Comparison of ENCODE assay signal across 20 cellular contexts in genomic region chr2:219611866-219612604, GRCh38. TPM values are rescaled to one million over a fixed set of nuclear protein-coding genes. Genes with fewer than 3 reads are reported as not detected.
DNase-seq lines count a peak whose midpoint lies in the region; ATAC-seq and TF ChIP-seq lines count a peak whose summit lies in the region.
"Had no signal": no experiment of that assay in that cellular context is flagged by ENCODE, and none has a peak within 500 bp of the region (broad histone marks: within the 10 kb centered on the region; RNA-seq: fewer than 3 reads in every experiment).

No MANE protein-coding gene starts in this region.

- POLR2A ChIA-PET in CD4-positive, alpha-beta T cell (lab: Charles Lee), result no interaction called here
- POLR2A ChIA-PET in T-cell (lab: Charles Lee), result no interaction called here

- no peaks in the 10 kb centered on the region for H3K27me3 Mint-ChIP-seq in CD4-positive, alpha-beta T cell
- H3K27me3 Mint-ChIP-seq in T-cell, result no peaks in the 10 kb centered on the region
- H3K27me3 Mint-ChIP-seq in nephron progenitor cell (ENCODE audit: low read depth, poor library complexity), result no peaks in the 10 kb centered on the region

- peak; percentile 43 for DNase-seq in DMS53 (lab: John Stamatoyannopoulos, UW)
- DNase-seq in DMS53 treated with DMSO at 0.1 percent for 48 hours (lab: John Stamatoyannopoulos, UW; ENCODE audit: unreplicated experiment), result no peak
- DNase-seq in CD4-positive, alpha-beta T cell, result no peak
- DNase-seq in T-cell, result no peak
- DNase-seq in nephron progenitor cell, result no peak
- DNase-seq in NCI-H1105 (lab: John Stamatoyannopoulos, UW), result no peak
- DNase-seq: activated CD4-positive, CD25-positive, alpha-beta regulatory T cell; activated gamma-delta T cell; C1 segment of cervical spinal cord; NCI-H146; pancreas; stimulated activated CD4-positive, alpha-beta T cell treated with anti-CD3 and anti-CD28 coated beads, Interleukin-4, amount 100 ng/mL, for 24 hours had no signal

- CTCF ChIA-PET in CD4-positive, alpha-beta T cell (lab: Charles Lee), result no interaction called here
- CTCF ChIA-PET in T-cell (lab: Charles Lee), result interaction anchor here in 1 of 2 donors (1.0 kb wide), 1 partner anchor 52 kb away, joined by 4 read pairs; no protein-coding TSS in a partner anchor

- intact Hi-C loops in CD4-positive, alpha-beta T cell (cut with DNase I, micrococcal nuclease), result no loop called here

- no peaks in the 10 kb centered on the region for H3K9me3 ChIP-seq in CD4-positive, alpha-beta T cell (ENCODE audit: control insufficient read depth, low read length)
- H3K9me3 ChIP-seq: ascending aorta, HAP-1, pancreas had no signal

- H3K36me3 Mint-ChIP-seq in CD4-positive, alpha-beta T cell (ENCODE audit: low read depth), result peaks cover 43% of the 10 kb centered on the region
- H3K36me3 Mint-ChIP-seq in T-cell (peaks cover 57% of the 10 kb centered on the region), nephron progenitor cell (ENCODE audit: low read depth) (peaks cover 18% of the 10 kb centered on the region)

- no peak overlapping the region for H3K4me3 Mint-ChIP-seq in CD4-positive, alpha-beta T cell
- H3K4me3 Mint-ChIP-seq in T-cell (peak overlapping the region in 2 of 3 donors; percentile 5 to 58), nephron progenitor cell (no peak overlapping the region)
- H3K4me3 Mint-ChIP-seq: mesothelial cell of epicardium had no signal

- no peaks in the 10 kb centered on the region for H3K9me3 Mint-ChIP-seq in CD4-positive, alpha-beta T cell
- H3K9me3 Mint-ChIP-seq in T-cell (no peaks in the 10 kb centered on the region), nephron progenitor cell (no peaks in the 10 kb centered on the region)
- H3K9me3 Mint-ChIP-seq: mesothelial cell of epicardium had no signal

- TF ChIP-seq CTCF in CD4-positive, alpha-beta T cell (IDR thresholded peaks at IDR 0.05), result no peak
- no peak for TF ChIP-seq CTCF in nephron progenitor cell (IDR thresholded peaks at IDR 0.05)

- no peak overlapping the region for H3K27ac ChIP-seq in CD4-positive, alpha-beta T cell (ENCODE audit: low read depth, low read length)
- H3K27ac ChIP-seq: 22Rv1, ascending aorta, hepatocyte, pancreas had no signal

- no peaks in the 10 kb centered on the region for H3K27me3 ChIP-seq in CD4-positive, alpha-beta T cell (ENCODE audit: control insufficient read depth, insufficient read depth, low read length)
- H3K27me3 ChIP-seq: ascending aorta, hepatocyte, pancreas had no signal

- peak; percentile 34 for ATAC-seq in CD4-positive, alpha-beta T cell (ENCODE audit: poor library complexity)
- ATAC-seq in T-cell (replicated peaks in 1 of 4) (no peak), HG03378 (IDR thresholded peaks at IDR 0.05; ENCODE audit: unreplicated experiment) (no peak), HG03196 (IDR thresholded peaks at IDR 0.05; ENCODE audit: unreplicated experiment) (no peak)
- ATAC-seq: pancreas had no signal

- H3K27ac Mint-ChIP-seq in CD4-positive, alpha-beta T cell, result peak overlapping the region; percentile 56
- H3K27ac Mint-ChIP-seq in T-cell (no peak overlapping the region), nephron progenitor cell (peak overlapping the region; percentile 90)
- H3K27ac Mint-ChIP-seq: mesothelial cell of epicardium had no signal

- H3K4me1 Mint-ChIP-seq in CD4-positive, alpha-beta T cell (ENCODE audit: low read depth), result peaks cover 18% of the 10 kb centered on the region
- H3K4me1 Mint-ChIP-seq in T-cell, result peaks cover 11 to 13% (median 13%) of the 10 kb centered on the region in 3 donors
- H3K4me1 Mint-ChIP-seq in nephron progenitor cell, result peaks cover 25% of the 10 kb centered on the region
- H3K4me1 Mint-ChIP-seq: mesothelial cell of epicardium had no signal

RNA-seq across cellular contexts. Expression of gene STK11IP, which starts 14.4 kb away (rescaled TPM):
- 10 to 100 TPM; 23.9 to 27.2 TPM for total RNA-seq in CD4-positive, alpha-beta T cell
- 10 to 100 TPM; 25.9 to 52.8 (median 49.3) TPM for total RNA-seq in T-cell

RNA-seq across cellular contexts. Expression of gene SLC4A3, which starts 15.4 kb away (rescaled TPM):
- total RNA-seq in CD4-positive, alpha-beta T cell, result under 1 TPM; 0.16 to 0.20 TPM
- under 1 TPM; 0.08 to 0.47 (median 0.37) TPM for total RNA-seq in T-cell

RNA-seq across cellular contexts. Expression of gene INHA, which starts 39.9 kb away (rescaled TPM):
- not detected for total RNA-seq in CD4-positive, alpha-beta T cell
- under 1 TPM in 1 of 5 donors, not detected in 4; 0.16 TPM for total RNA-seq in T-cell
- total RNA-seq: ascending aorta, temporal lobe had no signal

RNA-seq across cellular contexts. Expression of gene OBSL1, which starts 40.7 kb away (rescaled TPM):
- total RNA-seq in CD4-positive, alpha-beta T cell, result under 1 TPM; 0.31 to 0.49 TPM
- 1 to 10 TPM; 1.2 to 2.4 (median 1.2) TPM for total RNA-seq in T-cell

Comparison
In these comparisons a context has a peak if more than half of its experiments do, and no peak if none do; other contexts are left out.
1. H3K27ac Mint-ChIP-seq: peak in CD4-positive, alpha-beta T cell (single experiment) and nephron progenitor cell (single experiment); none in T-cell (0 of 2).
2. H3K4me3 Mint-ChIP-seq: peak in T-cell (2 of 3); none in CD4-positive, alpha-beta T cell (single experiment) and nephron progenitor cell (single experiment).